8 cellular contexts compared by ENCODE assay signal in the genomic region with DNA sequence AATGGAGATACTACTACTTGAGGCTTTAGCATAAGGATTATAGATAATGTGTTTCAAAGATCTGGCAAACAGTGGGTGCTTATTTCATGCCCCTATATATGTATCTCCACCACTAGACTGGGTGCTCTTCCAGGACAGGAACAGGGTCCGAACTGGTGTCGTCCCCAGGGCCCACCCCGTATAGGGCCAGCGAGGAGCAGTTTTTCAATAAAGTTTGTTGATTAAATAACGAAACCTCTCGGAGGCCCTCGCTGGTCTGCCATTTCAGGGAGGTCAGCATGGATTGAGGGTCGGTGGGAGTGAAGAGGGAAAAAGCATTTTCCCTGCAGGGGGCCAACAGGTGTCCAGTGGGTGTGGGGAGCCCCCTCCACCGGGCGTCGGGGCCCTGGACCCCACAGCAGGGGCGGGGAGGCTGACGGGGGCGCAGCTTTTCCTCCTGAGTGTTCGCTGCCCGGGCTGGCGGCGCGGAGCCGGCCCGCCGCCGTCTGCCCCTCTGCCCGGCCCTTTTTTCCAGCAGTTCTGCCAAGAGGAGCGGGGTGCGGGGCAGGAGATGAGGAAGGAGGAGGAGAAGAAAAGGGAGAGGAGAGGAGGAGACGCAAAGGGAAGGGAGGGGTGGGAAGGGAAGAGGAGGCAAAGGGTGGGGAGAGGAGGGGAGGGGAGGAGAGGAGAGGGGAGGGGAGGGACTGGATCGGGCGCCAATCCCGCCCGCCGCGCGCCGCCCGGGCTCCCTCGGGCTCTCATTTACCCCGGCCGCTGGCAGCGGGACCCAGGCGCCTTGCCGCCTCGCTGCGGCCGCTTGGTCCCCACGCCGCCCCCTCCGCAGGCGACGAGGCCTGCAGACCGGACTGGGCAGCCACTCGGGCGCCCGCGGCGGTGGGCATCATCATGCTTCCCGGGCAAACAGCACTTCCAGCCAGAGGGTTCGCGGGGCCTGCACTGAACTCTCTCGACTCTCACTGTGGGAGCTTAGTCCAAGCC.
DNase-seq lines count a peak whose midpoint lies in the region; ATAC-seq, FAIRE-seq and TF ChIP-seq lines count a peak whose summit lies in the region.

No MANE protein-coding gene starts in this region.

- intact Hi-C loops in activated CD4-positive, alpha-beta T cell treated with anti-CD3 and anti-CD28 coated beads, Interleukin-2, amount 10 ng/mL, durations not matched to agents 24 days and 14 days (cut with micrococcal nuclease): no loop called here

- H3K27me3 ChIP-seq in bronchial epithelial cell (ENCODE audit: control insufficient read depth, insufficient read depth, low read length): peaks cover 2% of the 10 kb centered on the region

- H3K4me3 ChIP-seq in bronchial epithelial cell (ENCODE audit: low read depth, low read length) (peak overlapping the region; percentile 21), skeletal muscle cell (ENCODE audit: low read depth, low read length) (peak overlapping the region; percentile 43)

- H3K27me3 Mint-ChIP-seq in activated CD4-positive, alpha-beta T cell treated with anti-CD3 and anti-CD28 coated beads, Interleukin-2, amount 10 ng/mL, durations not matched to agents 24 days and 14 days: peaks cover 38% of the 10 kb centered on the region

- H3K9me3 Mint-ChIP-seq in activated CD4-positive, alpha-beta T cell treated with anti-CD3 and anti-CD28 coated beads, Interleukin-2, amount 10 ng/mL, durations not matched to agents 24 days and 14 days: no peaks in the 10 kb centered on the region

- no peak for DNase-seq in activated CD4-positive, alpha-beta T cell treated with anti-CD3 and anti-CD28 coated beads, Interleukin-2, amount 10 ng/mL, durations not matched to agents 24 days and 14 days
- no peak for DNase-seq in activated CD4-positive, alpha-beta T cell treated with anti-CD3 and anti-CD28 coated beads for 1 hour
- DNase-seq in bronchial epithelial cell (ENCODE audit: low read depth) (no peak), iPS-NIHi7 (ENCODE audit: extremely low spot score) (peak; percentile 57), skeletal muscle cell (ENCODE audit: low read depth) (no peak), cerebellar nuclear complex (lab: John Stamatoyannopoulos, UW) (no peak)

- H3K36me3 ChIP-seq in bronchial epithelial cell (ENCODE audit: control insufficient read depth, insufficient read depth, low read length): no peaks in the 10 kb centered on the region

- H3K36me3 Mint-ChIP-seq in activated CD4-positive, alpha-beta T cell treated with anti-CD3 and anti-CD28 coated beads, Interleukin-2, amount 10 ng/mL, durations not matched to agents 24 days and 14 days (ENCODE audit: low read depth): no peaks in the 10 kb centered on the region

- peak overlapping the region; percentile 65 for H3K4me3 Mint-ChIP-seq in activated CD4-positive, alpha-beta T cell treated with anti-CD3 and anti-CD28 coated beads, Interleukin-2, amount 10 ng/mL, durations not matched to agents 24 days and 14 days

- no peak for FAIRE-seq in bronchial epithelial cell (lab: Jason Lieb, UNC)

- TF ChIP-seq CTCF in bronchial epithelial cell (IDR thresholded peaks at IDR 0.05; ENCODE audit: insufficient read depth, low read length, severe bottlenecking): no peak

- H3K4me1 Mint-ChIP-seq in activated CD4-positive, alpha-beta T cell treated with anti-CD3 and anti-CD28 coated beads, Interleukin-2, amount 10 ng/mL, durations not matched to agents 24 days and 14 days: peaks cover 6% of the 10 kb centered on the region

- no peak for ATAC-seq in HG02852 (IDR thresholded peaks at IDR 0.05; ENCODE audit: unreplicated experiment)
- ATAC-seq in GM21526 (IDR thresholded peaks at IDR 0.05; ENCODE audit: low FRiP score, unreplicated experiment): no peak

- no peak overlapping the region for H3K27ac Mint-ChIP-seq in activated CD4-positive, alpha-beta T cell treated with anti-CD3 and anti-CD28 coated beads, Interleukin-2, amount 10 ng/mL, durations not matched to agents 24 days and 14 days
